Comparison of ENCODE assay signal across 10 cellular contexts in the genomic region with DNA sequence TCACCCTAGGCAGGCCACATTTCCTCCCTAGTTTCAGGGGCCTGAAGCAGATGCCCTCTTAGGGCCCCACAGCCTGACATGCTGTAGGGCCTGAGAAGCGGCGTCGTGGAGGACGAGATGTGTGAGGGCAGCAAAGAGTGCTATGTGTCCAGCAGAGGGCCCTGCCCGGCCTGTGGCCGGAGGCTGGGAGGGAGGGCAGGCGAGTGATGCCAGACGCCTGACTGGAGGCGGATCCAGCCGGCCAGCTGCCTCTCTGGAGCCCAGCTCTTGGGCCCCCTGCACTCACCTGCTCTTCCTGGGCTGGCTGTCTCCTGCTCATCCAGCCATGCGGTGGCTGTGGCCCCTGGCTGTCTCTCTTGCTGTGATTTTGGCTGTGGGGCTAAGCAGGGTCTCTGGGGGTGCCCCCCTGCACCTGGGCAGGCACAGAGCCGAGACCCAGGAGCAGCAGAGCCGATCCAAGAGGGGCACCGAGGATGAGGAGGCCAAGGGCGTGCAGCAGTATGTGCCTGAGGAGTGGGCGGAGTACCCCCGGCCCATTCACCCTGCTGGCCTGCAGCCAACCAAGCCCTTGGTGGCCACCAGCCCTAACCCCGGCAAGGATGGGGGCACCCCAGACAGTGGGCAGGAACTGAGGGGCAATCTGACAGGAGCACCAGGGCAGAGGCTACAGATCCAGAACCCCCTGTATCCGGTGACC. TPM values are rescaled to one million over a fixed set of nuclear protein-coding genes. Genes with fewer than 3 reads are reported as not detected.
DNase-seq lines count a peak whose midpoint lies in the region; ATAC-seq and TF ChIP-seq lines count a peak whose summit lies in the region.
"Had no signal": no experiment of that assay in that cellular context is flagged by ENCODE, and none has a peak within 500 bp of the region (broad histone marks: within the 10 kb centered on the region; RNA-seq: fewer than 3 reads in every experiment).

A gene with protein sequence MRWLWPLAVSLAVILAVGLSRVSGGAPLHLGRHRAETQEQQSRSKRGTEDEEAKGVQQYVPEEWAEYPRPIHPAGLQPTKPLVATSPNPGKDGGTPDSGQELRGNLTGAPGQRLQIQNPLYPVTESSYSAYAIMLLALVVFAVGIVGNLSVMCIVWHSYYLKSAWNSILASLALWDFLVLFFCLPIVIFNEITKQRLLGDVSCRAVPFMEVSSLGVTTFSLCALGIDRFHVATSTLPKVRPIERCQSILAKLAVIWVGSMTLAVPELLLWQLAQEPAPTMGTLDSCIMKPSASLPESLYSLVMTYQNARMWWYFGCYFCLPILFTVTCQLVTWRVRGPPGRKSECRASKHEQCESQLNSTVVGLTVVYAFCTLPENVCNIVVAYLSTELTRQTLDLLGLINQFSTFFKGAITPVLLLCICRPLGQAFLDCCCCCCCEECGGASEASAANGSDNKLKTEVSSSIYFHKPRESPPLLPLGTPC (plus strand): TSS at position 279 of the 697 bp plus-strand sequence. CDS start 47 bp downstream, at position 326.

- H3K9me3 ChIP-seq in CD4-positive, alpha-beta T cell (ENCODE audit: control insufficient read depth, low read length): no peaks in the 10 kb centered on the region

- DNase-seq in ELR (ENCODE audit: low read depth): peak; percentile 65
- peak; percentile 79 to 95 (median 90) for DNase-seq in head of caudate nucleus
- peak; percentile 90 for DNase-seq in posterior vena cava (ENCODE audit: low spot score)
- no peak for DNase-seq in activated T-cell treated with anti-CD3 and anti-CD28 coated beads, Interleukin-2, amount 50 U/mL, for 72 hours
- no peak for DNase-seq in DMS153 (lab: John Stamatoyannopoulos, UW)
- DNase-seq in activated CD8-positive, alpha-beta memory T cell treated with anti-CD3 and anti-CD28 coated beads, Interleukin-2, amount 50 U/mL, for 4 hours: no peak
- no peak for DNase-seq in CD4-positive, alpha-beta T cell
- DNase-seq: NCI-H526 treated with DMSO at 0.1 percent for 48 hours had no signal

- intact Hi-C loops in head of caudate nucleus (cut with DNase I): no loop called here
- intact Hi-C loops in posterior vena cava (cut with DNase I): no loop called here
- intact Hi-C loops in CD4-positive, alpha-beta T cell (cut with DNase I, micrococcal nuclease): no loop called here

- H3K9me3 Mint-ChIP-seq in activated T-cell treated with anti-CD3 and anti-CD28 coated beads, Interleukin-2, amount 50 U/mL, for 72 hours: no peaks in the 10 kb centered on the region
- no peaks in the 10 kb centered on the region for H3K9me3 Mint-ChIP-seq in CD4-positive, alpha-beta T cell

- no peak within 1 kb of the TSS for H3K27ac ChIP-seq in CD4-positive, alpha-beta T cell (ENCODE audit: low read depth, low read length)

- H3K36me3 Mint-ChIP-seq in activated T-cell treated with anti-CD3 and anti-CD28 coated beads, Interleukin-2, amount 50 U/mL, for 72 hours (ENCODE audit: insufficient read depth in 2 of 2): no peaks in the 10 kb centered on the region
- H3K36me3 Mint-ChIP-seq in CD4-positive, alpha-beta T cell (ENCODE audit: low read depth): no peaks in the 10 kb centered on the region

- TF ChIP-seq CTCF in CD4-positive, alpha-beta T cell (IDR thresholded peaks at IDR 0.05): no peak

- H3K27ac Mint-ChIP-seq in activated T-cell treated with anti-CD3 and anti-CD28 coated beads, Interleukin-2, amount 50 U/mL, for 72 hours: no peak within 1 kb of the TSS
- no peak within 1 kb of the TSS for H3K27ac Mint-ChIP-seq in CD4-positive, alpha-beta T cell

- no peak within 1 kb of the TSS for H3K4me3 Mint-ChIP-seq in activated T-cell treated with anti-CD3 and anti-CD28 coated beads, Interleukin-2, amount 50 U/mL, for 72 hours
- no peak within 1 kb of the TSS for H3K4me3 Mint-ChIP-seq in CD4-positive, alpha-beta T cell

- POLR2A ChIA-PET in CD4-positive, alpha-beta T cell (lab: Charles Lee): no interaction called here

- peaks cover 4% of the 10 kb centered on the region for H3K4me1 Mint-ChIP-seq in activated T-cell treated with anti-CD3 and anti-CD28 coated beads, Interleukin-2, amount 50 U/mL, for 72 hours (ENCODE audit: low read depth)
- no peaks in the 10 kb centered on the region for H3K4me1 Mint-ChIP-seq in CD4-positive, alpha-beta T cell (ENCODE audit: low read depth)

- peaks cover 20% of the 10 kb centered on the region for H3K27me3 Mint-ChIP-seq in activated T-cell treated with anti-CD3 and anti-CD28 coated beads, Interleukin-2, amount 50 U/mL, for 72 hours (ENCODE audit: low read depth)
- H3K27me3 Mint-ChIP-seq in CD4-positive, alpha-beta T cell: peaks cover 20% of the 10 kb centered on the region

- peak; percentile 88 for ATAC-seq in SK-N-SH treated with all-trans-retinoic acid at 6 μM for 48 hours
- no peak for ATAC-seq in activated T-cell treated with anti-CD3 and anti-CD28 coated beads, Interleukin-2, amount 50 U/mL, for 72 hours (replicated peaks in 1 of 2)
- no peak for ATAC-seq in CD4-positive, alpha-beta T cell (ENCODE audit: poor library complexity)

- CTCF ChIA-PET in CD4-positive, alpha-beta T cell (lab: Charles Lee): no interaction called here

- no peaks in the 10 kb centered on the region for H3K27me3 ChIP-seq in CD4-positive, alpha-beta T cell (ENCODE audit: control insufficient read depth, insufficient read depth, low read length)

TF ChIP-seq in SK-N-SH treated with all-trans-retinoic acid at 6 μM for 48 hours, 23 proteins besides CTCF, POLR2A, EP300 and RAD21 (continues in another document):
- no peak for TF ChIP-seq ESRRG (CRISPR knock-in tag; IDR thresholded peaks at IDR 0.05)
- TF ChIP-seq, protein P1, sequence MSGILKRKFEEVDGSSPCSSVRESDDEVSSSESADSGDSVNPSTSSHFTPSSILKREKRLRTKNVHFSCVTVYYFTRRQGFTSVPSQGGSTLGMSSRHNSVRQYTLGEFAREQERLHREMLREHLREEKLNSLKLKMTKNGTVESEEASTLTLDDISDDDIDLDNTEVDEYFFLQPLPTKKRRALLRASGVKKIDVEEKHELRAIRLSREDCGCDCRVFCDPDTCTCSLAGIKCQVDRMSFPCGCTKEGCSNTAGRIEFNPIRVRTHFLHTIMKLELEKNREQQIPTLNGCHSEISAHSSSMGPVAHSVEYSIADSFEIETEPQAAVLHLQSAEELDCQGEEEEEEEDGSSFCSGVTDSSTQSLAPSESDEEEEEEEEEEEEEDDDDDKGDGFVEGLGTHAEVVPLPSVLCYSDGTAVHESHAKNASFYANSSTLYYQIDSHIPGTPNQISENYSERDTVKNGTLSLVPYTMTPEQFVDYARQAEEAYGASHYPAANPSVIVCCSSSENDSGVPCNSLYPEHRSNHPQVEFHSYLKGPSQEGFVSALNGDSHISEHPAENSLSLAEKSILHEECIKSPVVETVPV (CRISPR knock-in tag; IDR thresholded peaks at IDR 0.05): no peak
- TF ChIP-seq ISL1 (CRISPR knock-in tag; IDR thresholded peaks at IDR 0.05): no peak
- no peak; the same call in 1 of the 2 replicates for TF ChIP-seq TCF4 (CRISPR knock-in tag; IDR thresholded peaks at IDR 0.05; ENCODE audit: borderline replicate concordance)
- TF ChIP-seq CSDC2 (CRISPR knock-in tag; IDR thresholded peaks at IDR 0.05): no peak
- TF ChIP-seq TOX (CRISPR knock-in tag; IDR thresholded peaks at IDR 0.05; ENCODE audit: borderline replicate concordance): no peak
- no peak for TF ChIP-seq GLIS3 (CRISPR knock-in tag; IDR thresholded peaks at IDR 0.05)
- no peak for TF ChIP-seq ZFP3 (CRISPR knock-in tag; IDR thresholded peaks at IDR 0.05)
- TF ChIP-seq, protein P2, sequence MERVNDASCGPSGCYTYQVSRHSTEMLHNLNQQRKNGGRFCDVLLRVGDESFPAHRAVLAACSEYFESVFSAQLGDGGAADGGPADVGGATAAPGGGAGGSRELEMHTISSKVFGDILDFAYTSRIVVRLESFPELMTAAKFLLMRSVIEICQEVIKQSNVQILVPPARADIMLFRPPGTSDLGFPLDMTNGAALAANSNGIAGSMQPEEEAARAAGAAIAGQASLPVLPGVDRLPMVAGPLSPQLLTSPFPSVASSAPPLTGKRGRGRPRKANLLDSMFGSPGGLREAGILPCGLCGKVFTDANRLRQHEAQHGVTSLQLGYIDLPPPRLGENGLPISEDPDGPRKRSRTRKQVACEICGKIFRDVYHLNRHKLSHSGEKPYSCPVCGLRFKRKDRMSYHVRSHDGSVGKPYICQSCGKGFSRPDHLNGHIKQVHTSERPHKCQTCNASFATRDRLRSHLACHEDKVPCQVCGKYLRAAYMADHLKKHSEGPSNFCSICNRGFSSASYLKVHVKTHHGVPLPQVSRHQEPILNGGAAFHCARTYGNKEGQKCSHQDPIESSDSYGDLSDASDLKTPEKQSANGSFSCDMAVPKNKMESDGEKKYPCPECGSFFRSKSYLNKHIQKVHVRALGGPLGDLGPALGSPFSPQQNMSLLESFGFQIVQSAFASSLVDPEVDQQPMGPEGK (CRISPR knock-in tag; IDR thresholded peaks at IDR 0.05; ENCODE audit: borderline replicate concordance): no peak
- no peak for TF ChIP-seq ARNTL (CRISPR knock-in tag; IDR thresholded peaks at IDR 0.05; ENCODE audit: borderline replicate concordance, low read depth)
- no peak for TF ChIP-seq PPARA (CRISPR knock-in tag; IDR thresholded peaks at IDR 0.05; ENCODE audit: borderline replicate concordance)
- TF ChIP-seq, protein P3, sequence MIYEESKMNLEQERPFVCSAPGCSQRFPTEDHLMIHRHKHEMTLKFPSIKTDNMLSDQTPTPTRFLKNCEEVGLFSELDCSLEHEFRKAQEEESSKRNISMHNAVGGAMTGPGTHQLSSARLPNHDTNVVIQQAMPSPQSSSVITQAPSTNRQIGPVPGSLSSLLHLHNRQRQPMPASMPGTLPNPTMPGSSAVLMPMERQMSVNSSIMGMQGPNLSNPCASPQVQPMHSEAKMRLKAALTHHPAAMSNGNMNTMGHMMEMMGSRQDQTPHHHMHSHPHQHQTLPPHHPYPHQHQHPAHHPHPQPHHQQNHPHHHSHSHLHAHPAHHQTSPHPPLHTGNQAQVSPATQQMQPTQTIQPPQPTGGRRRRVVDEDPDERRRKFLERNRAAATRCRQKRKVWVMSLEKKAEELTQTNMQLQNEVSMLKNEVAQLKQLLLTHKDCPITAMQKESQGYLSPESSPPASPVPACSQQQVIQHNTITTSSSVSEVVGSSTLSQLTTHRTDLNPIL (CRISPR knock-in tag; IDR thresholded peaks at IDR 0.05; ENCODE audit: low read depth): no peak
- TF ChIP-seq ZNF8 (CRISPR knock-in tag; IDR thresholded peaks at IDR 0.05): no peak

RNA-seq across cellular contexts. Expression of the gene that starts here (rescaled TPM):
- under 1 TPM in 1 of 2 donors, not detected in 1; 0.09 TPM for total RNA-seq in posterior vena cava
- total RNA-seq in activated T-cell treated with anti-CD3 and anti-CD28 coated beads, Interleukin-2, amount 50 U/mL, for 72 hours: not detected
- not detected for total RNA-seq in CD4-positive, alpha-beta T cell
- total RNA-seq: dermis microvascular lymphatic vessel endothelial cell had no signal

Comparison
In these comparisons a context has a peak if more than half of its experiments do, and no peak if none do; other contexts are left out.
1. Peak in DNase-seq in posterior vena cava; RNA of the gene not detected or under 1 TPM.
2. DNase-seq: peak in ELR (single experiment) and head of caudate nucleus (42 of 42); none in activated T-cell treated with anti-CD3 and anti-CD28 coated beads, Interleukin-2, amount 50 U/mL, for 72 hours (0 of 2), DMS153 (single experiment), activated CD8-positive, alpha-beta memory T cell treated with anti-CD3 and anti-CD28 coated beads, Interleukin-2, amount 50 U/mL, for 4 hours (single experiment) and CD4-positive, alpha-beta T cell (0 of 10).